ENCODE assay signal across 16 cellular contexts in the genomic region with DNA sequence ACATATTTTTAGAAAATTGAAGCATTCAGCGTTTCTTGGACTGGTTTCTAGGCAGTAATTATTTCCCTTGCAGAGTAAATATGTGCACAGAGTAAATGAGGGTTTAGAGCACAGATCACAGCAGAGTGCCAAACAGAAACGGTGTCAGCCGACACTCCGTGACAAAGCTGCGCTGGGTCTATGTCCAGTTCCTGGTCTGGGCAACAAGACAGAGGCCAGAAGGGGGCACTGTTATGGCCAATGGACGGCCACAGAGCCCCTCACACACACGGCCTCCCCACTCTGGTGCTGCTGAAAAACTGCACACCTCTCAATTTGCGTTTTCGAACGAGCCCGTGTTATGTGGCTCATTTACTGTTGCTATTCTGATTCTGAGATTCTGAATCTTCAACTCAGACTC.
DNase-seq lines count a peak whose midpoint lies in the region; ATAC-seq and TF ChIP-seq lines count a peak whose summit lies in the region.
"Had no signal": no experiment of that assay in that cellular context is flagged by ENCODE, and none has a peak within 500 bp of the region (broad histone marks: within the 10 kb centered on the region; RNA-seq: fewer than 3 reads in every experiment).

No MANE protein-coding gene starts in this region.

- H3K4me1 Mint-ChIP-seq in endodermal cell: no peaks in the 10 kb centered on the region
- H3K4me1 Mint-ChIP-seq in neural progenitor cell: peaks cover 7% of the 10 kb centered on the region

- H3K4me2 ChIP-seq in neural progenitor cell: no peak overlapping the region

- H3K4me1 ChIP-seq in endodermal cell (ENCODE audit: control insufficient read depth, insufficient read depth, low read length) (no peaks in the 10 kb centered on the region), neural progenitor cell (peaks cover 6% of the 10 kb centered on the region)
- H3K4me1 ChIP-seq: lower lobe of right lung had no signal

- peak overlapping the region; percentile 45 for H2AFZ ChIP-seq in neural progenitor cell (replicated peaks)

- H3K36me3 ChIP-seq in endodermal cell (ENCODE audit: control insufficient read depth, insufficient read depth, low read length) (no peaks in the 10 kb centered on the region), neural progenitor cell (no peaks in the 10 kb centered on the region)
- H3K36me3 ChIP-seq: lower lobe of right lung, ovary had no signal

- H3K36me3 Mint-ChIP-seq in endodermal cell (ENCODE audit: low read depth) (no peaks in the 10 kb centered on the region), neural progenitor cell (peaks cover 2% of the 10 kb centered on the region)

- H3F3A ChIP-seq in neural progenitor cell (ENCODE audit: low read depth): no peaks in the 10 kb centered on the region

- peak; percentile 10 for DNase-seq in G401 (ENCODE audit: low spot score)
- peak; percentile 9 for DNase-seq in NCI-H2029 treated with DMSO at 0.1 percent for 48 hours (lab: John Stamatoyannopoulos, UW)
- DNase-seq in endodermal cell: peak; percentile 77
- DNase-seq in neural progenitor cell (ENCODE audit: low spot score): peak; percentile 78
- DNase-seq in putamen (ENCODE audit: low spot score): no peak
- DNase-seq: activated CD8-positive, alpha-beta T cell treated with anti-CD3 and anti-CD28 coated beads for 36 hours; activated naive CD4-positive, alpha-beta T cell treated with anti-CD3 and anti-CD28 coated beads, Interleukin-2, amount 50 U/mL, for 16 hours; cerebellar nuclear complex; DMS153; lower lobe of right lung; ovary; stimulated activated CD4-positive, alpha-beta T cell treated with anti-CD3 and anti-CD28 coated beads, Interleukin-1b, Interleukin-23, amount 100 ng/mL, for 48 hours; stimulated activated naive CD4-positive, alpha-beta T cell treated with Interleukin-2 at 50 U/mL for 16 hours had no signal

- H3K27me3 ChIP-seq in endodermal cell (ENCODE audit: control insufficient read depth, insufficient read depth, low read length, poor library complexity, severe bottlenecking) (no peaks in the 10 kb centered on the region), neural progenitor cell (no peaks in the 10 kb centered on the region)
- H3K27me3 ChIP-seq: ovary had no signal

- H3K4me3 Mint-ChIP-seq in endodermal cell (no peak overlapping the region), neural progenitor cell (no peak overlapping the region)
- H3K4me3 Mint-ChIP-seq: activated CD8-positive, alpha-beta T cell treated with anti-CD3 and anti-CD28 coated beads for 36 hours had no signal

- ATAC-seq in HG03520 (IDR thresholded peaks at IDR 0.05; ENCODE audit: unreplicated experiment) (no peak), GM19467 (IDR thresholded peaks at IDR 0.05; ENCODE audit: unreplicated experiment) (no peak), GM21825 (IDR thresholded peaks at IDR 0.05; ENCODE audit: unreplicated experiment) (no peak)
- ATAC-seq: activated CD8-positive, alpha-beta T cell treated with anti-CD3 and anti-CD28 coated beads for 36 hours; lower lobe of right lung had no signal

- no peak overlapping the region for H3K4me3 ChIP-seq in endodermal cell (ENCODE audit: low read length)
- H3K4me3 ChIP-seq in neural progenitor cell: no peak overlapping the region
- H3K4me3 ChIP-seq: lower lobe of right lung, ovary had no signal

- no peaks in the 10 kb centered on the region for H3K27me3 Mint-ChIP-seq in endodermal cell (ENCODE audit: insufficient read depth)
- peaks cover 6% of the 10 kb centered on the region for H3K27me3 Mint-ChIP-seq in neural progenitor cell (ENCODE audit: insufficient read depth, low read depth)

- no peaks in the 10 kb centered on the region for H3K9me3 Mint-ChIP-seq in endodermal cell
- H3K9me3 Mint-ChIP-seq in neural progenitor cell: peaks cover 7% of the 10 kb centered on the region

- H3K9ac ChIP-seq in endodermal cell (ENCODE audit: extremely low read depth, low read length, poor library complexity, severe bottlenecking): no peak overlapping the region
- H3K9ac ChIP-seq in neural progenitor cell: no peak overlapping the region

- H3K27ac Mint-ChIP-seq in endodermal cell (no peak overlapping the region), neural progenitor cell (no peak overlapping the region)
- H3K27ac Mint-ChIP-seq: activated CD8-positive, alpha-beta T cell treated with anti-CD3 and anti-CD28 coated beads for 36 hours had no signal

- no peaks in the 10 kb centered on the region for H3K79me2 ChIP-seq in neural progenitor cell (ENCODE audit: low read depth)

- TF ChIP-seq CTCF in endodermal cell (conservative IDR thresholded peaks at IDR 0.05) (peak; percentile 84), neural progenitor cell (IDR thresholded peaks at IDR 0.05) (peak; percentile 69)

- in situ Hi-C loops in G401 (cut with HindIII; ENCODE audit: low sequenced_read_pairs): no loop called here

- H3K27ac ChIP-seq in endodermal cell (ENCODE audit: low read depth, low read length): no peak overlapping the region
- no peak overlapping the region for H3K27ac ChIP-seq in neural progenitor cell
- H3K27ac ChIP-seq: lower lobe of right lung, ovary had no signal

- WGBS in endodermal cell (ENCODE audit: insufficient coverage in 1 of 2, insufficient read length in 1 of 2), 2 experiments: 80 to 83% methylated on average over 7 to 11 of the region's 11 CpGs

- H4K20me1 ChIP-seq in neural progenitor cell (ENCODE audit: low read depth): no peaks in the 10 kb centered on the region

- H3K9me3 ChIP-seq in endodermal cell (ENCODE audit: control insufficient read depth, low read length) (peaks cover 6% of the 10 kb centered on the region), neural progenitor cell (ENCODE audit: low read depth) (peaks cover 4% of the 10 kb centered on the region)
- H3K9me3 ChIP-seq: ovary had no signal
